In the genomic region with DNA sequence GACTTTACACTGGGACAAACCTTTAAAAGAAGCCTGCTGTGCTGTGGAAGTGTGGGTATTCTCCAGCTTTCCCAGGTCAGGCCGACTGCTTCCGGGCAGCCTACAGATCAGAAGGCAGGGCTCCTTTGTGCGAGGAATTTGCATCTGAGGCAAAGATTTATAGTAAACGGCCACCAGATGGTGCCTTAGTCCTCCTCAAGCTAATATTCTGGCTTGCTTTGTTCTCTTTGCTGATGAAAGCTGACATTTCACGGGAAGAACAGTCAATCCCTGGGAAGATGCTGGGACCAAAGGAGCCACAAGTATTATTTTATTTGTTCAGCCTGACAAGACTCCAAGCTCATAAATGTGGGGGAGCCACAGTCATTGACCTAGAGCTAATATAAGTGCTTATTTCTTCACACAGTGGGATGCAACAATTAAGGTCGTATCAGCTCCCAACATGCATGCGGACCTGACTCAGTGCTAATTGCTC, we compare ENCODE assay signal across 8 cellular contexts.
A peak's percentile ranks its signal among the peaks of the same experiment; 100 is the strongest.
DNase-seq lines count a peak whose midpoint lies in the region; ATAC-seq and TF ChIP-seq lines count a peak whose summit lies in the region.

No MANE protein-coding gene starts in this region.

- no peak overlapping the region for H3K4me3 ChIP-seq in Jurkat, Clone E6-1 (ENCODE audit: low read length)
- H3K4me3 ChIP-seq in OCI-LY3 (ENCODE audit: low read length), result peak overlapping the region; percentile 50
- H3K4me3 ChIP-seq in foreskin fibroblast (ENCODE audit: low read depth in 1 of 2, low read length in 2 of 2), result no peak overlapping the region
- no peak overlapping the region for H3K4me3 ChIP-seq in neural progenitor cell

- H3K4me3 Mint-ChIP-seq in activated T-helper 17 cell treated with anti-CD3 and anti-CD28 coated beads, Interleukin-2, amount 50 U/mL, for 72 hours, result peak overlapping the region; percentile 15
- peak overlapping the region; percentile 57 for H3K4me3 Mint-ChIP-seq in neural progenitor cell

- DNase-seq in Daoy (ENCODE audit: low read depth) (peak; percentile 57), foreskin fibroblast (peak; percentile 73 to 88), neural progenitor cell (ENCODE audit: low spot score) (peak; percentile 90), ureter (ENCODE audit: low spot score) (peak; percentile 67)
- DNase-seq in Jurkat, Clone E6-1 (ENCODE audit: low read depth, low spot score), result peak; percentile 72

- no peaks in the 10 kb centered on the region for H3K27me3 Mint-ChIP-seq in activated T-helper 17 cell treated with anti-CD3 and anti-CD28 coated beads, Interleukin-2, amount 50 U/mL, for 72 hours
- peaks cover 9% of the 10 kb centered on the region for H3K27me3 Mint-ChIP-seq in neural progenitor cell (ENCODE audit: insufficient read depth, low read depth)

- H3K4me1 ChIP-seq in OCI-LY3 (ENCODE audit: low read length) (peaks cover 35% of the 10 kb centered on the region), neural progenitor cell (peaks cover 19% of the 10 kb centered on the region)

- no peaks in the 10 kb centered on the region for H3K9me3 ChIP-seq in OCI-LY3 (ENCODE audit: insufficient read depth, low read length)
- no peaks in the 10 kb centered on the region for H3K9me3 ChIP-seq in neural progenitor cell (ENCODE audit: low read depth)

- no peaks in the 10 kb centered on the region for H3K36me3 ChIP-seq in OCI-LY3 (replicated peaks; ENCODE audit: low read depth, low read length)
- H3K36me3 ChIP-seq in neural progenitor cell, result no peaks in the 10 kb centered on the region

- H3K9ac ChIP-seq in OCI-LY3 (ENCODE audit: low read length) (peak overlapping the region; percentile 35), neural progenitor cell (no peak overlapping the region)

- TF ChIP-seq CTCF in OCI-LY3 (IDR thresholded peaks at IDR 0.05; ENCODE audit: low read depth, low read length) (peak; percentile 97), foreskin fibroblast (IDR thresholded peaks at IDR 0.05; ENCODE audit: low read depth, low read length) (peak; percentile 61), neural progenitor cell (IDR thresholded peaks at IDR 0.05) (peak; percentile 73)

- H4K20me1 ChIP-seq in OCI-LY3 (ENCODE audit: insufficient read depth, low read length) (no peaks in the 10 kb centered on the region), neural progenitor cell (ENCODE audit: low read depth) (no peaks in the 10 kb centered on the region)

- peak; percentile 66 for ATAC-seq in GM21737 (IDR thresholded peaks at IDR 0.05; ENCODE audit: unreplicated experiment)
- peak; percentile 54 for ATAC-seq in activated T-helper 17 cell treated with anti-CD3 and anti-CD28 coated beads, Interleukin-2, amount 50 U/mL, for 72 hours (replicated peaks)

- H3K27ac ChIP-seq in OCI-LY3 (ENCODE audit: low read length) (no peak overlapping the region), neural progenitor cell (no peak overlapping the region)

- H3F3A ChIP-seq in neural progenitor cell (ENCODE audit: low read depth), result peaks cover 18% of the 10 kb centered on the region

- no peaks in the 10 kb centered on the region for H3K36me3 Mint-ChIP-seq in activated T-helper 17 cell treated with anti-CD3 and anti-CD28 coated beads, Interleukin-2, amount 50 U/mL, for 72 hours (ENCODE audit: low read depth)
- no peaks in the 10 kb centered on the region for H3K36me3 Mint-ChIP-seq in neural progenitor cell

- no peaks in the 10 kb centered on the region for H3K9me3 Mint-ChIP-seq in activated T-helper 17 cell treated with anti-CD3 and anti-CD28 coated beads, Interleukin-2, amount 50 U/mL, for 72 hours
- peaks cover 4% of the 10 kb centered on the region for H3K9me3 Mint-ChIP-seq in neural progenitor cell

- no peak overlapping the region for H3K27ac Mint-ChIP-seq in activated T-helper 17 cell treated with anti-CD3 and anti-CD28 coated beads, Interleukin-2, amount 50 U/mL, for 72 hours
- peak overlapping the region; percentile 95 for H3K27ac Mint-ChIP-seq in neural progenitor cell

- H3K79me2 ChIP-seq in OCI-LY3 (ENCODE audit: low read length) (no peaks in the 10 kb centered on the region), neural progenitor cell (ENCODE audit: low read depth) (no peaks in the 10 kb centered on the region)

- H3K4me1 Mint-ChIP-seq in activated T-helper 17 cell treated with anti-CD3 and anti-CD28 coated beads, Interleukin-2, amount 50 U/mL, for 72 hours, result peaks cover 12% of the 10 kb centered on the region
- H3K4me1 Mint-ChIP-seq in neural progenitor cell, result peaks cover 51% of the 10 kb centered on the region

- H3K4me2 ChIP-seq in OCI-LY3 (ENCODE audit: low read length) (peak overlapping the region; percentile 70), neural progenitor cell (peak overlapping the region; percentile 27)

- H2AFZ ChIP-seq in OCI-LY3 (ENCODE audit: low read depth, low read length) (peak overlapping the region; percentile 75), neural progenitor cell (replicated peaks) (peak overlapping the region; percentile 55)

- peaks cover 80% of the 10 kb centered on the region for H3K27me3 ChIP-seq in OCI-LY3 (ENCODE audit: low read depth, low read length)
- no peaks in the 10 kb centered on the region for H3K27me3 ChIP-seq in neural progenitor cell
